Comparison of ENCODE assay signal across 9 cellular contexts in the genomic region with DNA sequence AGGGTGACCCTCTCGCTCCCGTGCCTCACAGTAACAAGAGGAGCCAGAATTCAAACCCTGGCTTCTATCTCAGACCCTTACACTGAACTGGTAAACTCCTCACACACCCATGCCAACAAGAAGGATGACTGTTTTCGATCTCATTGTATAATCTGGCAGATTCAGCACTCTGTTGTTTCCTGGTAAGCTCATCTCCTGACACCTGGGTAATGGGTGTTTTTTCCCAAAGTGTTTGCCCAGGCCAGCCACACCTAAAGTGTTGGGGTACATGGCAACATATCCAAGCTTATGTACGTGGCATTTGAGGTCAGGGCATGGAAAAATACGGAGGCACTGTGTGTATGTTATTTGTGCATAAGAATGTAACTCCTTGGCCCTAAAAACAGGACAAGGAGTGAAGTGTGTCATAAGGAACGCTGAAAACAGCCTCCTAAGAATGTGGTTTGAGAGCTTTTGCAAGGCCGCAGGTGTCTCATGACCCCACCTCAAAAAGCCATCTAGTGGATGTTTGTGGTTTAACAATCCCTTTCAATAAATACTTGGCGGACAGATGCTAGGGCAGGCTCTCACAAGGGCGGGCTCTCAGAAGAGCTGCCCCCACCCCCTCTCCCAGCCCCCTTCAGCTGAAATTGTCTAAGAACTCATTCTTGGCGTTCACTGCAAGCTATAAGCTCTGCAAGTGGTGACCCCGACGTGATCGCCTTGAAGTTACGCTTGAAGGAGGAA. TPM values are rescaled to one million over a fixed set of nuclear protein-coding genes. Genes with fewer than 3 reads are reported as not detected.
DNase-seq lines count a peak whose midpoint lies in the region; ATAC-seq and TF ChIP-seq lines count a peak whose summit lies in the region.
"Had no signal": no experiment of that assay in that cellular context is flagged by ENCODE, and none has a peak within 500 bp of the region (broad histone marks: within the 10 kb centered on the region; RNA-seq: fewer than 3 reads in every experiment).

A gene with protein sequence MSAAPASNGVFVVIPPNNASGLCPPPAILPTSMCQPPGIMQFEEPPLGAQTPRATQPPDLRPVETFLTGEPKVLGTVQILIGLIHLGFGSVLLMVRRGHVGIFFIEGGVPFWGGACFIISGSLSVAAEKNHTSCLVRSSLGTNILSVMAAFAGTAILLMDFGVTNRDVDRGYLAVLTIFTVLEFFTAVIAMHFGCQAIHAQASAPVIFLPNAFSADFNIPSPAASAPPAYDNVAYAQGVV (plus strand): TSS at position 561 of the 726 bp plus-strand sequence. CDS start 6,867 bp downstream, outside the sequence.

- no peak within 1 kb of the TSS for H3K4me3 Mint-ChIP-seq in activated naive CD4-positive, alpha-beta T cell treated with anti-CD3 and anti-CD28 coated beads for 36 hours

- peak; percentile 9 for DNase-seq in activated naive CD4-positive, alpha-beta T cell treated with anti-CD3 and anti-CD28 coated beads for 36 hours
- no peak for DNase-seq in activated naive CD4-positive, alpha-beta T cell (lab: John Stamatoyannopoulos, UW)
- DNase-seq in NT2/D1 (ENCODE audit: low read depth, low spot score): peak; percentile 50
- DNase-seq in fibroblast of the aortic adventitia (ENCODE audit: low read depth): peak; percentile 2
- DNase-seq in upper lobe of right lung: no peak
- DNase-seq in stimulated activated naive CD4-positive, alpha-beta T cell (lab: John Stamatoyannopoulos, UW): no peak
- no peak for DNase-seq in 8988T
- DNase-seq: Right ventricle myocardium superior had no signal

- H3K9me3 Mint-ChIP-seq in activated naive CD4-positive, alpha-beta T cell treated with anti-CD3 and anti-CD28 coated beads for 36 hours: no peaks in the 10 kb centered on the region

- H3K27ac ChIP-seq in upper lobe of right lung: peak within 1 kb of the TSS; percentile 33

- no peak within 1 kb of the TSS for H3K27ac Mint-ChIP-seq in activated naive CD4-positive, alpha-beta T cell treated with anti-CD3 and anti-CD28 coated beads for 36 hours

- peaks cover 24% of the 10 kb centered on the region for H3K27me3 Mint-ChIP-seq in activated naive CD4-positive, alpha-beta T cell treated with anti-CD3 and anti-CD28 coated beads for 36 hours (ENCODE audit: low read depth)

- TF ChIP-seq CTCF in fibroblast of the aortic adventitia (IDR thresholded peaks at IDR 0.05; ENCODE audit: insufficient read depth, low read length) (peak; percentile 19), upper lobe of right lung (IDR thresholded peaks at IDR 0.05) (peak; percentile 43)

- no peak within 1 kb of the TSS for H3K9ac ChIP-seq in NT2/D1 (ENCODE audit: insufficient read length, low read depth)

- peaks cover 6% of the 10 kb centered on the region; the same call in 1 of the 2 replicates for H3K9me3 ChIP-seq in NT2/D1 (ENCODE audit: insufficient read depth, low read length)
- H3K9me3 ChIP-seq in upper lobe of right lung: no peaks in the 10 kb centered on the region

- CTCF ChIA-PET in activated naive CD4-positive, alpha-beta T cell treated with anti-CD3 and anti-CD28 coated beads for 36 hours (lab: Charles Lee): interaction anchor here (0.9 to 1.7 kb wide), 6 partner anchors 10 to 393 kb away, joined by 3 to 7 read pairs (median 6); no protein-coding TSS in a partner anchor

- H3K4me1 Mint-ChIP-seq in activated naive CD4-positive, alpha-beta T cell treated with anti-CD3 and anti-CD28 coated beads for 36 hours (ENCODE audit: low read depth): no peaks in the 10 kb centered on the region

- ATAC-seq in upper lobe of right lung (peak; percentile 81), GM19395 (IDR thresholded peaks at IDR 0.05; ENCODE audit: unreplicated experiment) (no peak)

- no peaks in the 10 kb centered on the region for H3K36me3 ChIP-seq in NT2/D1 (ENCODE audit: insufficient read depth, insufficient read length, low read length)
- no peaks in the 10 kb centered on the region for H3K36me3 ChIP-seq in upper lobe of right lung

- H3K4me3 ChIP-seq in NT2/D1 (ENCODE audit: insufficient read length, low read depth) (no peak within 1 kb of the TSS), fibroblast of the aortic adventitia (ENCODE audit: low read depth, low read length) (no peak within 1 kb of the TSS), upper lobe of right lung (peak within 1 kb of the TSS; percentile 32)

- no peaks in the 10 kb centered on the region for H3K4me1 ChIP-seq in NT2/D1 (ENCODE audit: insufficient read depth, insufficient read length)
- H3K4me1 ChIP-seq in upper lobe of right lung: no peaks in the 10 kb centered on the region

- intact Hi-C loops in activated naive CD4-positive, alpha-beta T cell treated with anti-CD3 and anti-CD28 coated beads for 36 hours (cut with micrococcal nuclease): loop anchor here (2.0 kb wide), 2 partner anchors 56 to 492 kb away; no protein-coding TSS in a partner anchor
- intact Hi-C loops in upper lobe of right lung (cut with DNase I): no loop called here

- no peaks in the 10 kb centered on the region for H3K27me3 ChIP-seq in NT2/D1 (ENCODE audit: insufficient read depth, insufficient read length)
- no peaks in the 10 kb centered on the region for H3K27me3 ChIP-seq in upper lobe of right lung

- H3K36me3 Mint-ChIP-seq in activated naive CD4-positive, alpha-beta T cell treated with anti-CD3 and anti-CD28 coated beads for 36 hours (ENCODE audit: low read depth): no peaks in the 10 kb centered on the region

RNA-seq across cellular contexts. Expression of the gene that starts here (rescaled TPM):
- not detected for total RNA-seq in activated naive CD4-positive, alpha-beta T cell treated with anti-CD3 and anti-CD28 coated beads for 36 hours
- total RNA-seq in fibroblast of the aortic adventitia (ENCODE audit: low replicate concordance): not detected in 2 replicates
- total RNA-seq in upper lobe of right lung: 147 TPM
- total RNA-seq: Right ventricle myocardium superior had no signal

Comparison
In these comparisons a context has a peak if more than half of its experiments do, and no peak if none do; other contexts are left out.
1. RNA of the gene that starts here (total RNA-seq): 147 TPM in upper lobe of right lung (single experiment); not detected in activated naive CD4-positive, alpha-beta T cell treated with anti-CD3 and anti-CD28 coated beads for 36 hours and not detected in fibroblast of the aortic adventitia; every median in the first group is over 100 times any median in the second.
2. Peak in DNase-seq in activated naive CD4-positive, alpha-beta T cell treated with anti-CD3 and anti-CD28 coated beads for 36 hours; RNA of the gene not detected or under 1 TPM.
3. Peak in DNase-seq in fibroblast of the aortic adventitia; RNA of the gene not detected or under 1 TPM.